In genomic region chr13:114298866-114299265, GRCh38 we compare ENCODE assay signal across 30 cellular contexts.
"Had no signal": no experiment of that assay in that cellular context is flagged by ENCODE, and none has a peak within 500 bp of the region (broad histone marks: within the 10 kb centered on the region; RNA-seq: fewer than 3 reads in every experiment).

No MANE protein-coding gene starts in this region.

- H3K9me3 ChIP-seq: heart left ventricle, right atrium auricular region, testis, uterus had no signal

- H3K27ac Mint-ChIP-seq: activated CD4-positive, alpha-beta T cell treated with anti-CD3 and anti-CD28 coated beads for 36 hours; activated naive CD8-positive, alpha-beta T cell; activated T-cell treated with anti-CD3 and anti-CD28 coated beads, Interleukin-2, amount 50 U/mL, for 24 hours; activated T-helper 2 cell treated with anti-CD3 and anti-CD28 coated beads, Interferon-gamma antibody, Interleukin-2, Interleukin-4, amounts not matched to agents 10 μg/mL and 5 μg/mL and 100 μg/mL, durations not matched to agents 14 hours and 24 hours and 36 hours; immature natural killer cell; memory B cell; naive thymus-derived CD4-positive, alpha-beta T cell; T-helper 1 cell treated with Interleukin-12 subunit alpha and Interleukin-12 subunit beta and Interleukin-4 antibody, amounts not matched to agents 30 μg/mL and 1 μg/mL, for 36 hours had no signal

- H3K36me3 ChIP-seq: uterus had no signal

- H3K27me3 Mint-ChIP-seq: activated CD4-positive, alpha-beta T cell treated with anti-CD3 and anti-CD28 coated beads for 36 hours; activated naive CD8-positive, alpha-beta T cell; activated T-cell treated with anti-CD3 and anti-CD28 coated beads, Interleukin-2, amount 50 U/mL, for 24 hours; effector memory CD8-positive, alpha-beta T cell; memory B cell; naive thymus-derived CD4-positive, alpha-beta T cell had no signal

- ATAC-seq: activated CD4-positive, alpha-beta T cell treated with anti-CD3 and anti-CD28 coated beads for 36 hours; effector memory CD8-positive, alpha-beta T cell; heart left ventricle; naive thymus-derived CD4-positive, alpha-beta T cell; stimulated activated naive CD8-positive, alpha-beta T cell treated with anti-CD3 and anti-CD28 coated beads, Interleukin-15, Interleukin-2, amounts not matched to agents 100 U/mL and 50 U/mL, for 24 hours had no signal

- H3K4me1 Mint-ChIP-seq: activated CD4-positive, alpha-beta T cell treated with anti-CD3 and anti-CD28 coated beads for 36 hours; neural crest cell had no signal

- H3K27me3 ChIP-seq: brain microvascular endothelial cell, heart left ventricle, right atrium auricular region, testis, uterus had no signal

- H3K4me1 ChIP-seq: heart left ventricle, right atrium auricular region, testis, uterus had no signal

- DNase-seq: activated CD4-positive, alpha-beta T cell treated with anti-CD3 and anti-CD28 coated beads for 36 hours; activated CD4-positive, CD25-positive, alpha-beta regulatory T cell; activated CD8-positive, alpha-beta memory T cell treated with anti-CD3 and anti-CD28 coated beads for 24 hours; activated CD8-positive, alpha-beta memory T cell treated with anti-CD3 and anti-CD28 coated beads, Interleukin-2, amount 50 U/mL, for 4 hours; activated naive CD4-positive, alpha-beta T cell treated with Interleukin-2 at 50 U/mL for 16 hours; activated T-cell treated with anti-CD3 and anti-CD28 coated beads, Interleukin-2, amount 50 U/mL, for 24 hours; anterior cingulate cortex; brain microvascular endothelial cell; caudate nucleus; cortex of kidney; effector memory CD8-positive, alpha-beta T cell; erythroblast; foreskin fibroblast; heart left ventricle; hypothalamus; immature natural killer cell; midbrain; naive thymus-derived CD4-positive, alpha-beta T cell; occipital lobe; stimulated activated naive CD8-positive, alpha-beta T cell treated with anti-CD3 and anti-CD28 coated beads, Interleukin-15, Interleukin-2, amounts not matched to agents 100 U/mL and 50 U/mL, for 24 hours; SW 1271; testis; trophoblast cell; uterus had no signal

- H3K9me3 Mint-ChIP-seq: activated T-cell treated with anti-CD3 and anti-CD28 coated beads, Interleukin-2, amount 50 U/mL, for 24 hours; activated T-helper 2 cell treated with anti-CD3 and anti-CD28 coated beads, Interferon-gamma antibody, Interleukin-2, Interleukin-4, amounts not matched to agents 10 μg/mL and 5 μg/mL and 100 μg/mL, durations not matched to agents 14 hours and 24 hours and 36 hours; effector memory CD8-positive, alpha-beta T cell; immature natural killer cell; memory B cell; naive thymus-derived CD4-positive, alpha-beta T cell; neural crest cell; T-helper 1 cell treated with Interleukin-12 subunit alpha and Interleukin-12 subunit beta and Interleukin-4 antibody, amounts not matched to agents 30 μg/mL and 1 μg/mL, for 36 hours had no signal

- H3K4me3 ChIP-seq: heart left ventricle, right atrium auricular region, testis, uterus had no signal

- H3K27ac ChIP-seq: brain microvascular endothelial cell, heart left ventricle, right atrium auricular region, testis, uterus had no signal

- H3K4me3 Mint-ChIP-seq: activated CD4-positive, alpha-beta T cell treated with anti-CD3 and anti-CD28 coated beads for 36 hours; activated naive CD8-positive, alpha-beta T cell; activated T-cell treated with anti-CD3 and anti-CD28 coated beads, Interleukin-2, amount 50 U/mL, for 24 hours; effector memory CD8-positive, alpha-beta T cell; immature natural killer cell; memory B cell; naive thymus-derived CD4-positive, alpha-beta T cell; neural crest cell; T-helper 1 cell treated with Interleukin-12 subunit alpha and Interleukin-12 subunit beta and Interleukin-4 antibody, amounts not matched to agents 30 μg/mL and 1 μg/mL, for 36 hours had no signal
